ENCODE assay signal across 19 cellular contexts in genomic region chr17:34313164-34313563, GRCh38. TPM values are rescaled to one million over a fixed set of nuclear protein-coding genes. Genes with fewer than 3 reads are reported as not detected.
DNase-seq lines count a peak whose midpoint lies in the region; ATAC-seq and TF ChIP-seq lines count a peak whose summit lies in the region.
"Had no signal": no experiment of that assay in that cellular context is flagged by ENCODE, and none has a peak within 500 bp of the region (broad histone marks: within the 10 kb centered on the region; RNA-seq: fewer than 3 reads in every experiment).

No MANE protein-coding gene starts in this region.

- peaks cover 3% of the 10 kb centered on the region for H3K4me1 Mint-ChIP-seq in progenitor cell of endocrine pancreas (ENCODE audit: low read depth)

- intact Hi-C loops in esophagus muscularis mucosa (cut with DNase I) = no loop called here
- intact Hi-C loops in left ventricle myocardium superior (cut with micrococcal nuclease) = no loop called here

- peaks cover 3% of the 10 kb centered on the region for H3K27me3 Mint-ChIP-seq in progenitor cell of endocrine pancreas

- no peak overlapping the region for H3K4me3 Mint-ChIP-seq in progenitor cell of endocrine pancreas (ENCODE audit: low read depth)
- H3K4me3 Mint-ChIP-seq: activated CD4-positive, alpha-beta T cell treated with anti-CD3 and anti-CD28 coated beads, Interleukin-2, amount 10 ng/mL, durations not matched to agents 24 days and 14 days had no signal

- H3K27ac Mint-ChIP-seq in progenitor cell of endocrine pancreas = no peak overlapping the region
- H3K27ac Mint-ChIP-seq: activated CD4-positive, alpha-beta T cell treated with anti-CD3 and anti-CD28 coated beads, Interleukin-2, amount 10 ng/mL, durations not matched to agents 24 days and 14 days had no signal

- peaks cover 0 to 4% (median 0%) of the 10 kb centered on the region in 4 donors for H3K27me3 ChIP-seq in esophagus muscularis mucosa
- peaks cover 0 to 2% (median 0%) of the 10 kb centered on the region in 5 donors for H3K27me3 ChIP-seq in subcutaneous abdominal adipose tissue (ENCODE audit: control insufficient read depth in 5 of 5, insufficient read depth in 4 of 5, low read length in 5 of 5)

- no peak for TF ChIP-seq EP300 in esophagus muscularis mucosa (IDR thresholded peaks at IDR 0.05)

- peak overlapping the region; percentile 62 to 69 (median 66) for H3K27ac ChIP-seq in esophagus muscularis mucosa (replicated peaks in 1 of 4)
- peak overlapping the region; percentile 74 for H3K27ac ChIP-seq in subcutaneous abdominal adipose tissue (ENCODE audit: low read depth, low read length)
- H3K27ac ChIP-seq: cardiac muscle cell had no signal

- H3K36me3 ChIP-seq in esophagus muscularis mucosa (no peaks in the 10 kb centered on the region), subcutaneous abdominal adipose tissue (ENCODE audit: control insufficient read depth in 5 of 5, insufficient read depth in 5 of 5, low read length in 5 of 5) (no peaks in the 10 kb centered on the region)
- H3K36me3 ChIP-seq: cardiac muscle cell, thoracic aorta had no signal

- no peak for TF ChIP-seq POLR2A in esophagus muscularis mucosa (IDR thresholded peaks at IDR 0.05; ENCODE audit: low read depth)

- H3K9ac ChIP-seq in subcutaneous abdominal adipose tissue (ENCODE audit: low read length in 5 of 5) = no peak overlapping the region

- no peak for TF ChIP-seq CTCF in esophagus muscularis mucosa (IDR thresholded peaks at IDR 0.05)
- no peak for TF ChIP-seq CTCF in progenitor cell of endocrine pancreas (IDR thresholded peaks at IDR 0.05; ENCODE audit: unreplicated experiment)

- WGBS in esophagus muscularis mucosa = 83% methylated on average over 4 of the region's 4 CpGs

- H3K9me3 ChIP-seq in esophagus muscularis mucosa (no peaks in the 10 kb centered on the region), subcutaneous abdominal adipose tissue (ENCODE audit: control insufficient read depth in 5 of 5, low read length in 5 of 5) (no peaks in the 10 kb centered on the region)
- H3K9me3 ChIP-seq: mucosa of descending colon, thoracic aorta had no signal

- H3K36me3 Mint-ChIP-seq in progenitor cell of endocrine pancreas (ENCODE audit: insufficient read depth) = no peaks in the 10 kb centered on the region

- H3K4me1 ChIP-seq in esophagus muscularis mucosa (peaks cover 11 to 23% (median 20%) of the 10 kb centered on the region in 4 donors), subcutaneous abdominal adipose tissue (ENCODE audit: control insufficient read depth in 5 of 5, insufficient read depth in 5 of 5, low read length in 5 of 5) (peaks cover 10 to 41% (median 33%) of the 10 kb centered on the region in 5 donors)

- H3K4me3 ChIP-seq in esophagus muscularis mucosa (no peak overlapping the region), subcutaneous abdominal adipose tissue (ENCODE audit: low read depth in 1 of 5, low read length in 5 of 5) (no peak overlapping the region)
- H3K4me3 ChIP-seq: cardiac muscle cell, mucosa of descending colon, thoracic aorta had no signal

- no peaks in the 10 kb centered on the region for H3K9me3 Mint-ChIP-seq in progenitor cell of endocrine pancreas (ENCODE audit: low read depth)
- H3K9me3 Mint-ChIP-seq: activated CD4-positive, alpha-beta T cell treated with anti-CD3 and anti-CD28 coated beads, Interleukin-2, amount 10 ng/mL, durations not matched to agents 24 days and 14 days had no signal

- ATAC-seq in left ventricle myocardium superior (peak; percentile 81), GM21529 (IDR thresholded peaks at IDR 0.05; ENCODE audit: unreplicated experiment) (no peak)
- ATAC-seq: left lobe of liver, mucosa of descending colon had no signal

- DNase-seq in HCEC 1CT = peak; percentile 72
- DNase-seq in esophagus muscularis mucosa (ENCODE audit: extremely low spot score) = peak; percentile 78
- no peak for DNase-seq in left ventricle myocardium superior
- DNase-seq in hippocampal formation (lab: John Stamatoyannopoulos, UW) = no peak
- DNase-seq in Kasumi-1 (lab: John Stamatoyannopoulos, UW) = no peak
- DNase-seq in progenitor cell of endocrine pancreas (ENCODE audit: low spot score, unreplicated experiment) = no peak
- DNase-seq: activated effector memory CD4-positive, alpha-beta T cell treated with Interleukin-2 at 50 U/mL for 16 hours; effector CD8-positive, alpha-beta T cell; mucosa of descending colon; NCI-H2171; NCI-H526 had no signal

RNA-seq across cellular contexts. Expression of gene CCL8, which starts 6.1 kb away (rescaled TPM):
- 1 to 10 TPM in 1 of 4 donors, not detected in 3; 2.0 TPM for total RNA-seq in esophagus muscularis mucosa
- 0.40 TPM for total RNA-seq in left ventricle myocardium superior
- total RNA-seq in progenitor cell of endocrine pancreas = not detected in 2 replicates
- total RNA-seq: activated CD4-positive, alpha-beta T cell treated with anti-CD3 and anti-CD28 coated beads, Interleukin-2, amount 10 ng/mL, durations not matched to agents 24 days and 14 days; cardiac muscle cell; H4; left lobe of liver had no signal

RNA-seq across cellular contexts. Expression of gene CCL11, which starts 27.6 kb away (rescaled TPM):
- total RNA-seq in esophagus muscularis mucosa (1 to 10 TPM; 2.0 to 8.8 (median 6.6) TPM), left ventricle myocardium superior (5.4 TPM), progenitor cell of endocrine pancreas (not detected in 2 replicates)
- total RNA-seq: activated CD4-positive, alpha-beta T cell treated with anti-CD3 and anti-CD28 coated beads, Interleukin-2, amount 10 ng/mL, durations not matched to agents 24 days and 14 days; cardiac muscle cell; fibroblast of lung; H4; left lobe of liver; thoracic aorta had no signal

RNA-seq across cellular contexts. Expression of gene CCL13, which starts 43.1 kb away (rescaled TPM):
- total RNA-seq in esophagus muscularis mucosa (1 to 10 TPM in 2 of 4 donors, under 1 TPM in 1, not detected in 1; 0.78 to 3.6 (median 2.0) TPM), left ventricle myocardium superior (0.82 TPM), progenitor cell of endocrine pancreas (not detected in 2 replicates)
- total RNA-seq: activated CD4-positive, alpha-beta T cell treated with anti-CD3 and anti-CD28 coated beads, Interleukin-2, amount 10 ng/mL, durations not matched to agents 24 days and 14 days; cardiac muscle cell; fibroblast of lung; H4; left lobe of liver had no signal

RNA-seq across cellular contexts. Expression of gene CCL7, which starts 43.1 kb away (rescaled TPM):
- under 1 TPM in 1 of 4 donors, not detected in 3; 0.83 TPM for total RNA-seq in esophagus muscularis mucosa
- total RNA-seq in left ventricle myocardium superior = not detected
- not detected in 2 replicates for total RNA-seq in progenitor cell of endocrine pancreas
- total RNA-seq: activated CD4-positive, alpha-beta T cell treated with anti-CD3 and anti-CD28 coated beads, Interleukin-2, amount 10 ng/mL, durations not matched to agents 24 days and 14 days; cardiac muscle cell; H4; left lobe of liver; mucosa of descending colon had no signal

RNA-seq across cellular contexts. Expression of gene CCL1, which starts 49.9 kb away (rescaled TPM):
- not detected for total RNA-seq in esophagus muscularis mucosa
- not detected for total RNA-seq in left ventricle myocardium superior
- total RNA-seq in progenitor cell of endocrine pancreas = not detected in 2 replicates
- total RNA-seq: cardiac muscle cell, fibroblast of lung, H4, left lobe of liver, mucosa of descending colon, thoracic aorta had no signal

Comparison
In these comparisons a context has a peak if more than half of its experiments do, and no peak if none do; other contexts are left out.
1. DNase-seq: peak in HCEC 1CT (single experiment) and esophagus muscularis mucosa (single experiment); none in left ventricle myocardium superior (single experiment), hippocampal formation (0 of 2), Kasumi-1 (0 of 2) and progenitor cell of endocrine pancreas (single experiment).